Comparison of ENCODE assay signal across 35 cellular contexts in the genomic region with DNA sequence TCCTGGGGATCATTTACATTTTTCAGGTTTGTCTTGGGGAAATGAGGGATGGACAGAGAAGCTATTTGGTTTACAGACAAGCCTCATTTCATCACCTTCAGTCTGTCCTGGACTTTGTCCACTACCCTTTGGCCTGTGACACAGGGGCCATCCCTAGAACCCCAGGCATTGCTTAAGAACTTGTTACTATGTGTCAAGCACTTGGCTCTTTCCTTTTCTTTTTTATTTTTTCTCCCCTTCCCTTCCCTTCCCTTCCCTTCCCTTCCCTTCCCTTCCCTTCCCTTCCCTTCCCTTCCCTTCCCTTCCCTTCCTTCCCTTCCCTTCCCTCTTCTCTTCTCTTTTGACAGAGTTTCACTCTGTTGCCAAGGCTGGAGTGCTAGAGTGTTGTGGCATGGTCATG.
"Had no signal": no experiment of that assay in that cellular context is flagged by ENCODE, and none has a peak within 500 bp of the region (broad histone marks: within the 10 kb centered on the region; RNA-seq: fewer than 3 reads in every experiment).

No MANE protein-coding gene starts in this region.

- H3K4me2 ChIP-seq: KMS-11 had no signal

- H3K27ac ChIP-seq: KMS-11 had no signal

- H3K27me3 ChIP-seq: MG63 had no signal

- DNase-seq: Karpas-422, Kasumi-1, MG63, MM.1S, MV-4-11, NCI-H1048, NCI-H1092, NCI-H1092 treated with DMSO at 0.1 percent for 48 hours, NCI-H1105, NCI-H1105 treated with DMSO at 0.1 percent for 48 hours, NCI-H1417, NCI-H1417 treated with DMSO at 0.1 percent for 48 hours, NCI-H1436, NCI-H1436 treated with DMSO at 0.1 percent for 48 hours, NCI-H146, NCI-H1694, NCI-H1694 treated with DMSO at 0.1 percent for 48 hours, NCI-H187, NCI-H187 treated with DMSO at 0.1 percent for 48 hours, NCI-H1930, NCI-H2029, NCI-H2029 treated with DMSO at 0.1 percent for 48 hours, NCI-H2081, NCI-H2081 treated with DMSO at 0.1 percent for 48 hours, NCI-H2107, NCI-H2171, NCI-H2171 treated with DMSO at 0.1 percent for 48 hours, NCI-H2227 treated with DMSO at 0.1 percent for 48 hours, NCI-H226, NCI-H345, NCI-H446, NCI-H446 treated with DMSO at 0.1 percent for 48 hours, NCI-H510A, NCI-H510A treated with DMSO at 0.1 percent for 48 hours had no signal

- H3K4me3 ChIP-seq: MG63 had no signal

- H3K9me3 ChIP-seq: MG63 had no signal

- H3K9ac ChIP-seq: KMS-11 had no signal

- H3K36me3 ChIP-seq: MG63 had no signal
